In genomic region chr5:140556438-140556837, GRCh38 we compare ENCODE assay signal across 8 cellular contexts. TPM values are rescaled to one million over a fixed set of nuclear protein-coding genes. Genes with fewer than 3 reads are reported as not detected.
DNase-seq lines count a peak whose midpoint lies in the region; ATAC-seq, FAIRE-seq and TF ChIP-seq lines count a peak whose summit lies in the region.

No MANE protein-coding gene starts in this region.

- H3K36me3 ChIP-seq in PC-3 (ENCODE audit: low read depth, low read length) (peaks cover 3% of the 10 kb centered on the region; the same call in 1 of the 2 replicates), endothelial cell of umbilical vein (ENCODE audit: control insufficient read depth in 2 of 2, extremely low read depth in 1 of 2, insufficient read depth in 2 of 2, low read length in 2 of 2) (no peaks in the 10 kb centered on the region), parathyroid adenoma (ENCODE audit: control insufficient read depth, insufficient read depth, low read length) (no peaks in the 10 kb centered on the region)

- H3K9me1 ChIP-seq in endothelial cell of umbilical vein (replicated peaks; ENCODE audit: control insufficient read depth, extremely low read depth, insufficient read depth, low read length): no peaks in the 10 kb centered on the region

- dilution Hi-C loops in endothelial cell of umbilical vein (cut with MboI; ENCODE audit: extremely low pct_ligation_motif_present, low sequenced_read_pairs): no loop called here

- H3K4me3 ChIP-seq in GM12865 (ENCODE audit: low read depth, low read length): peak overlapping the region; percentile 94
- peak overlapping the region; percentile 90 for H3K4me3 ChIP-seq in PC-3 (ENCODE audit: low read length)
- peak overlapping the region; percentile 54 to 92 (median 83) for H3K4me3 ChIP-seq in endothelial cell of umbilical vein (replicated peaks in 1 of 3; ENCODE audit: insufficient read depth in 1 of 3, low read depth in 1 of 3, low read length in 3 of 3)
- H3K4me3 ChIP-seq in parathyroid adenoma (ENCODE audit: low read depth, low read length): peak overlapping the region; percentile 88

- H3K4me1 ChIP-seq in PC-3 (ENCODE audit: insufficient read depth, low read length) (peaks cover 31% of the 10 kb centered on the region), endothelial cell of umbilical vein (ENCODE audit: control insufficient read depth, extremely low read depth, insufficient read depth, low read length) (peaks cover 15% of the 10 kb centered on the region), parathyroid adenoma (peaks cover 8% of the 10 kb centered on the region)

- H3F3A ChIP-seq in PC-3 (ENCODE audit: low read length, unreplicated experiment): no peaks in the 10 kb centered on the region

- H3K79me2 ChIP-seq in PC-3 (ENCODE audit: low read length): peaks cover 45% of the 10 kb centered on the region
- H3K79me2 ChIP-seq in endothelial cell of umbilical vein (ENCODE audit: control insufficient read depth, insufficient read depth, low read length): peaks cover 37% of the 10 kb centered on the region
- peaks cover 18% of the 10 kb centered on the region for H3K79me2 ChIP-seq in parathyroid adenoma

- H3K9ac ChIP-seq in PC-3 (ENCODE audit: low read length) (peak overlapping the region; percentile 93), endothelial cell of umbilical vein (replicated peaks; ENCODE audit: extremely low read depth, insufficient read depth, low read length) (peak overlapping the region; percentile 88), parathyroid adenoma (no peak overlapping the region)

- no peak overlapping the region for H3K27ac ChIP-seq in PC-3 (ENCODE audit: low read length)
- H3K27ac ChIP-seq in endothelial cell of umbilical vein (ENCODE audit: insufficient read depth, low read depth, low read length): peak overlapping the region; percentile 79
- no peak overlapping the region for H3K27ac ChIP-seq in parathyroid adenoma

- no peak for TF ChIP-seq POLR2A in endothelial cell of umbilical vein (IDR thresholded peaks at IDR 0.05; ENCODE audit: low read depth, low read length)

- BruUV-seq in PC-3 (replicated peaks; lab: Mats Ljungman, UMichigan) (TSS peak; percentile 58), endothelial cell of umbilical vein (replicated peaks; lab: Mats Ljungman, UMichigan) (TSS peak; percentile 62)

- peak; percentile 58 for FAIRE-seq in endothelial cell of umbilical vein (lab: Jason Lieb, UNC)

- ATAC-seq in PC-3 (0 out of 2 replicates have a peak, but pooled peaks have one; percentile 3), HG03135 (IDR thresholded peaks at IDR 0.05; ENCODE audit: unreplicated experiment) (no peak), GM18873 (IDR thresholded peaks at IDR 0.05; ENCODE audit: low FRiP score, unreplicated experiment) (no peak)

- no peak for DNase-seq in GM12865 (ENCODE audit: low read depth)
- DNase-seq in PC-3: no peak
- DNase-seq in endothelial cell of umbilical vein (ENCODE audit: low read depth, low spot score): peak; percentile 53
- no peak for DNase-seq in stimulated activated naive CD4-positive, alpha-beta T cell (lab: John Stamatoyannopoulos, UW)
- DNase-seq in NCI-H2081 (lab: John Stamatoyannopoulos, UW): no peak

- H3K9me2 ChIP-seq in PC-3 (replicated peaks; ENCODE audit: low read length): no peaks in the 10 kb centered on the region

- H3K27me3 ChIP-seq in PC-3 (ENCODE audit: low read length): no peaks in the 10 kb centered on the region
- no peaks in the 10 kb centered on the region for H3K27me3 ChIP-seq in endothelial cell of umbilical vein (ENCODE audit: control insufficient read depth in 2 of 2, insufficient read depth in 2 of 2, low read length in 2 of 2)
- no peaks in the 10 kb centered on the region for H3K27me3 ChIP-seq in parathyroid adenoma (ENCODE audit: control insufficient read depth, insufficient read depth, low read length)

- TF ChIP-seq CTCF in GM12865 (IDR thresholded peaks at IDR 0.05; ENCODE audit: insufficient read depth, low read depth, low read length, missing control alignments) (no peak), PC-3 (conservative IDR thresholded peaks at IDR 0.05; ENCODE audit: low read depth, low read length) (no peak), endothelial cell of umbilical vein (IDR thresholded peaks at IDR 0.05; ENCODE audit: extremely low read depth in 1 of 2, insufficient read depth in 1 of 2, low read depth in 1 of 2, low read length in 2 of 2) (no peak), parathyroid adenoma (IDR thresholded peaks at IDR 0.05) (no peak)

- intact Hi-C loops in PC-3 (cut with micrococcal nuclease): no loop called here
- intact Hi-C loops in endothelial cell of umbilical vein (cut with micrococcal nuclease): loop anchor here (2.0 kb wide), 1 partner anchor 82 kb away; the partner anchor contains the start of gene TMCO6

- no peaks in the 10 kb centered on the region for H3K9me3 ChIP-seq in PC-3 (ENCODE audit: low read length)
- no peaks in the 10 kb centered on the region for H3K9me3 ChIP-seq in endothelial cell of umbilical vein (replicated peaks; ENCODE audit: control insufficient read depth, insufficient read depth, low read length)
- no peaks in the 10 kb centered on the region for H3K9me3 ChIP-seq in parathyroid adenoma (ENCODE audit: control insufficient read depth, low read length)

- CTCF ChIA-PET in PC-3 (lab: Charles Lee): no interaction called here
- CTCF ChIA-PET in endothelial cell of umbilical vein (lab: Charles Lee): interaction anchor here (1.1 to 3.9 kb wide), 2 partner anchors 9 to 75 kb away, joined by 3 to 18 read pairs; partner anchors contain the start of gene EIF4EBP3

- peak overlapping the region; percentile 76; the same call in 1 of the 2 replicates for H2AFZ ChIP-seq in PC-3 (ENCODE audit: low read length)
- H2AFZ ChIP-seq in endothelial cell of umbilical vein (ENCODE audit: low read depth, low read length): no peak overlapping the region
- peak overlapping the region; percentile 90 for H2AFZ ChIP-seq in parathyroid adenoma

- POLR2A ChIA-PET in PC-3 (lab: Charles Lee; ENCODE audit: unreplicated experiment): no interaction called here
- POLR2A ChIA-PET in endothelial cell of umbilical vein (lab: Charles Lee): interaction anchor here (0.7 kb wide), 1 partner anchor 1533 kb away, joined by 3 read pairs; no protein-coding TSS in a partner anchor

- H4K20me1 ChIP-seq in PC-3 (ENCODE audit: low read length) (no peaks in the 10 kb centered on the region), endothelial cell of umbilical vein (replicated peaks; ENCODE audit: control insufficient read depth, extremely low read depth, insufficient read depth, low read length) (no peaks in the 10 kb centered on the region)

- peak overlapping the region; percentile 92 for H3K4me2 ChIP-seq in PC-3 (ENCODE audit: low read length)
- H3K4me2 ChIP-seq in endothelial cell of umbilical vein (ENCODE audit: insufficient read depth, low read length): peak overlapping the region; percentile 94
- H3K4me2 ChIP-seq in parathyroid adenoma (ENCODE audit: low read length): peak overlapping the region; percentile 89

TF ChIP-seq in endothelial cell of umbilical vein, 7 proteins besides CTCF, POLR2A, EP300 and RAD21:
- TF ChIP-seq MYC (IDR thresholded peaks at IDR 0.05; ENCODE audit: low read depth, low read length) (no peak), GATA2 (IDR thresholded peaks at IDR 0.05; ENCODE audit: insufficient read depth, insufficient read length, low read depth, low read length) (no peak), EZH2 (IDR thresholded peaks at IDR 0.05; ENCODE audit: borderline replicate concordance, low read depth, low read length, severe bottlenecking) (no peak)

RNA-seq across cellular contexts. Expression of gene SRA1, which starts 0.8 kb away (rescaled TPM):
- total RNA-seq in PC-3 (2014; rRNA removed) (48.6 and 55.8 TPM in 2 replicates), endothelial cell of umbilical vein (19.7 and 29.7 TPM in 2 replicates)
- polyA plus RNA-seq in endothelial cell of umbilical vein: 17.6 and 20.3 TPM in 2 replicates
- polyA plus RNA-seq in endothelial cell of umbilical vein (2011; cell fraction: cytosol; rRNA removed): 25.8 and 29.7 TPM in 2 replicates
- polyA plus RNA-seq in endothelial cell of umbilical vein (2011; cell fraction: nucleus; rRNA removed): 45.3 and 45.4 TPM in 2 replicates
- polyA plus RNA-seq in endothelial cell of umbilical vein (2012): 22.7 and 28.2 TPM in 2 replicates
- 9.0 and 9.3 TPM in 2 replicates for polyA minus RNA-seq in endothelial cell of umbilical vein
- polyA minus RNA-seq in endothelial cell of umbilical vein (2011; cell fraction: cytosol; rRNA and poly(A)+ RNA removed): 12.6 TPM
- 7.3 and 7.7 TPM in 2 replicates for polyA minus RNA-seq in endothelial cell of umbilical vein (2011; cell fraction: nucleus; rRNA and poly(A)+ RNA removed)

RNA-seq across cellular contexts. Expression of gene APBB3, which starts 8.0 kb away (rescaled TPM):
- 11.4 and 13.6 TPM in 2 replicates for total RNA-seq in PC-3 (2014; rRNA removed)
- 12.1 and 13.3 TPM in 2 replicates for total RNA-seq in endothelial cell of umbilical vein
- 22.8 and 24.5 TPM in 2 replicates for polyA plus RNA-seq in endothelial cell of umbilical vein
- 4.7 and 8.4 TPM in 2 replicates for polyA plus RNA-seq in endothelial cell of umbilical vein (2011; cell fraction: cytosol; rRNA removed)
- polyA plus RNA-seq in endothelial cell of umbilical vein (2011; cell fraction: nucleus; rRNA removed): 150 and 180 TPM in 2 replicates
- polyA plus RNA-seq in endothelial cell of umbilical vein (2012): 8.0 and 9.9 TPM in 2 replicates
- polyA minus RNA-seq in endothelial cell of umbilical vein: 26.7 and 27.3 TPM in 2 replicates
- polyA minus RNA-seq in endothelial cell of umbilical vein (2011; cell fraction: cytosol; rRNA and poly(A)+ RNA removed): 6.0 TPM
- 21.9 and 26.3 TPM in 2 replicates for polyA minus RNA-seq in endothelial cell of umbilical vein (2011; cell fraction: nucleus; rRNA and poly(A)+ RNA removed)

RNA-seq across cellular contexts. Expression of gene SLC35A4, which starts 8.2 kb away (rescaled TPM):
- 25.0 and 29.1 TPM in 2 replicates for total RNA-seq in PC-3 (2014; rRNA removed)
- 60.9 and 65.6 TPM in 2 replicates for total RNA-seq in endothelial cell of umbilical vein
- polyA plus RNA-seq in endothelial cell of umbilical vein: 112 and 118 TPM in 2 replicates
- 84.2 and 98.1 TPM in 2 replicates for polyA plus RNA-seq in endothelial cell of umbilical vein (2011; cell fraction: cytosol; rRNA removed)
- polyA plus RNA-seq in endothelial cell of umbilical vein (2011; cell fraction: nucleus; rRNA removed): 46.0 and 48.4 TPM in 2 replicates
- polyA plus RNA-seq in endothelial cell of umbilical vein (2012): 73.2 and 114 TPM in 2 replicates
- polyA minus RNA-seq in endothelial cell of umbilical vein: 107 and 136 TPM in 2 replicates
- polyA minus RNA-seq in endothelial cell of umbilical vein (2011; cell fraction: cytosol; rRNA and poly(A)+ RNA removed): 36.2 TPM
- 14.7 and 29.7 TPM in 2 replicates for polyA minus RNA-seq in endothelial cell of umbilical vein (2011; cell fraction: nucleus; rRNA and poly(A)+ RNA removed)

RNA-seq across cellular contexts. Expression of gene EIF4EBP3, which starts 9.0 kb away (rescaled TPM):
- total RNA-seq in PC-3 (2014; rRNA removed) (not detected in 2 replicates), endothelial cell of umbilical vein (7.6 and 8.8 TPM in 2 replicates)
- 3.7 and 6.5 TPM in 2 replicates for polyA plus RNA-seq in endothelial cell of umbilical vein
- polyA plus RNA-seq in endothelial cell of umbilical vein (2011; cell fraction: cytosol; rRNA removed): 3.2 and 3.7 TPM in 2 replicates
- polyA plus RNA-seq in endothelial cell of umbilical vein (2011; cell fraction: nucleus; rRNA removed): 5.2 TPM in 2 replicates
- 4.4 and 5.7 TPM in 2 replicates for polyA plus RNA-seq in endothelial cell of umbilical vein (2012)
- 2.0 and 3.2 TPM in 2 replicates for polyA minus RNA-seq in endothelial cell of umbilical vein
- 2.3 TPM for polyA minus RNA-seq in endothelial cell of umbilical vein (2011; cell fraction: cytosol; rRNA and poly(A)+ RNA removed)
- polyA minus RNA-seq in endothelial cell of umbilical vein (2011; cell fraction: nucleus; rRNA and poly(A)+ RNA removed): 1.4 TPM in 1 of 2 replicates, not detected in the other
